28 cellular contexts compared by ENCODE assay signal in the genomic region with DNA sequence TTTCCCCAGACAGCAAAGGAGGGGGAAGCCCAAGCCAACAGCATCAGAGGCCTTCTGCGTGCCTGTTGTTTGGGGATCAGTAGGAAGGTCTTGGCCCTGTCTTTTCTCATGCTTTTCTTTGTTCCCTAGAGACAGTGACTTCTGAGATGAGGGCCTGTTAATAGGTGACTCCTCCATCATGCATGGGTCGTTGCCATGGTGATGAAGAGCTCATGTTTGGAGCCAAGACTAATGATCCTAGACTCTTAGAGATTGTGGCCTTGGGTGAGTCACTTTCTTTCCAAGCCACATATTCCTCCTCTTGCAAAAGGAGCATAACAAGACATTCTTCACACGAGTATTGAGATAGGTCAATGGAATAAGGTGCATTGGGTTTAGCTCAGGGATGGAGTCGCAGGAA.
DNase-seq lines count a peak whose midpoint lies in the region; ATAC-seq, FAIRE-seq and TF ChIP-seq lines count a peak whose summit lies in the region.
"Had no signal": no experiment of that assay in that cellular context is flagged by ENCODE, and none has a peak within 500 bp of the region (broad histone marks: within the 10 kb centered on the region; RNA-seq: fewer than 3 reads in every experiment).

No MANE protein-coding gene starts in this region.

- H3K4me3 Mint-ChIP-seq in activated naive CD8-positive, alpha-beta T cell treated with anti-CD3 and anti-CD28 coated beads, Interleukin-2, amount 50 U/mL, for 24 hours: no peak overlapping the region
- H3K4me3 Mint-ChIP-seq in activated naive CD8-positive, alpha-beta T cell treated with anti-CD3 and anti-CD28 coated beads for 36 hours: no peak overlapping the region
- H3K4me3 Mint-ChIP-seq: activated T-cell treated with anti-CD3 and anti-CD28 coated beads, Interleukin-2, amount 50 U/mL, for 4 hours; memory B cell had no signal

- no peak overlapping the region for H3K27ac Mint-ChIP-seq in activated naive CD8-positive, alpha-beta T cell treated with anti-CD3 and anti-CD28 coated beads, Interleukin-2, amount 50 U/mL, for 24 hours
- H3K27ac Mint-ChIP-seq in activated naive CD8-positive, alpha-beta T cell treated with anti-CD3 and anti-CD28 coated beads for 36 hours: no peak overlapping the region
- H3K27ac Mint-ChIP-seq: memory B cell had no signal

- CTCF ChIA-PET in K562 (lab: Yijun Ruan, JAX; ENCODE audit: low intra/inter-chr PET ratio): no interaction called here

- peak; percentile 33 for ATAC-seq in activated naive CD8-positive, alpha-beta T cell treated with anti-CD3 and anti-CD28 coated beads, Interleukin-2, amount 50 U/mL, for 24 hours
- ATAC-seq in K562: no peak
- ATAC-seq in GM21528 (IDR thresholded peaks at IDR 0.05; ENCODE audit: low FRiP score, unreplicated experiment): no peak
- ATAC-seq in left cardiac atrium: no peak
- ATAC-seq: activated T-cell treated with anti-CD3 and anti-CD28 coated beads, Interleukin-2, amount 50 U/mL, for 4 hours; SK-N-SH treated with all-trans-retinoic acid at 6 μM for 48 hours had no signal

- POLR2A ChIA-PET in K562 (lab: Yijun Ruan, JAX): interaction anchor here (0.6 kb wide), 2 partner anchors 13 to 523 kb away, joined by 3 read pairs; no protein-coding TSS in a partner anchor

- no peak overlapping the region for H3K4me3 ChIP-seq in K562
- H3K4me3 ChIP-seq: cardiac muscle cell had no signal

- TF ChIP-seq CTCF in K562 (IDR thresholded peaks at IDR 0.05 in 2 of 3, conservative IDR thresholded peaks at IDR 0.05 in 1 of 3; ENCODE audit: insufficient read depth in 2 of 3, low read depth in 1 of 3, low read length in 3 of 3): no peak

- no peaks in the 10 kb centered on the region for H3K36me3 Mint-ChIP-seq in activated naive CD8-positive, alpha-beta T cell treated with anti-CD3 and anti-CD28 coated beads, Interleukin-2, amount 50 U/mL, for 24 hours (ENCODE audit: low read depth)
- no peaks in the 10 kb centered on the region for H3K36me3 Mint-ChIP-seq in activated naive CD8-positive, alpha-beta T cell treated with anti-CD3 and anti-CD28 coated beads for 36 hours
- H3K36me3 Mint-ChIP-seq: memory B cell, naive B cell had no signal

- H3K79me2 ChIP-seq in K562 (ENCODE audit: control insufficient read depth, insufficient read depth, low read length): no peaks in the 10 kb centered on the region

- H3K9me1 ChIP-seq in K562 (ENCODE audit: control insufficient read depth, insufficient read depth, low read length): no peaks in the 10 kb centered on the region

- peaks cover 4% of the 10 kb centered on the region for H3K9me3 Mint-ChIP-seq in activated naive CD8-positive, alpha-beta T cell treated with anti-CD3 and anti-CD28 coated beads, Interleukin-2, amount 50 U/mL, for 24 hours
- H3K9me3 Mint-ChIP-seq in activated naive CD8-positive, alpha-beta T cell treated with anti-CD3 and anti-CD28 coated beads for 36 hours: no peaks in the 10 kb centered on the region
- H3K9me3 Mint-ChIP-seq: activated T-cell treated with anti-CD3 and anti-CD28 coated beads, Interleukin-2, amount 50 U/mL, for 4 hours had no signal

- H3K4me1 Mint-ChIP-seq in activated naive CD8-positive, alpha-beta T cell treated with anti-CD3 and anti-CD28 coated beads, Interleukin-2, amount 50 U/mL, for 24 hours: no peaks in the 10 kb centered on the region
- H3K4me1 Mint-ChIP-seq in activated naive CD8-positive, alpha-beta T cell treated with anti-CD3 and anti-CD28 coated beads for 36 hours: no peaks in the 10 kb centered on the region
- H3K4me1 Mint-ChIP-seq: memory B cell, naive B cell had no signal

- WGBS in K562 (ENCODE audit: insufficient coverage, low coverage, missing lambda C conversion rate): 5% methylated on average over 4 of the region's 4 CpGs

- DNase-seq in activated naive CD8-positive, alpha-beta T cell treated with anti-CD3 and anti-CD28 coated beads, Interleukin-2, amount 50 U/mL, for 24 hours: no peak
- no peak for DNase-seq in activated naive CD8-positive, alpha-beta T cell treated with anti-CD3 and anti-CD28 coated beads for 36 hours
- DNase-seq in K562 (ENCODE audit: extremely low read depth in 1 of 4, low spot score in 3 of 4) (no peak), kidney glomerular epithelial cell (lab: John Stamatoyannopoulos, UW) (peak; percentile 30), stromal cell of bone marrow (ENCODE audit: low read depth) (peak; percentile 18), left cardiac atrium (no peak)
- no peak for DNase-seq in activated CD8-positive, alpha-beta memory T cell treated with anti-CD3 and anti-CD28 coated beads for 24 hours
- DNase-seq: activated CD4-positive, alpha-beta T cell treated with anti-CD3 and anti-CD28 coated beads for 4 hours; activated naive CD4-positive, alpha-beta T cell treated with Interleukin-2 at 50 U/mL for 16 hours; activated T-cell treated with anti-CD3 and anti-CD28 coated beads, Interleukin-2, amount 50 U/mL, for 4 hours; amygdala; cortex of kidney; MV-4-11; naive B cell; NCI-H146; NCI-H2171 treated with DMSO at 0.1 percent for 48 hours; NCI-H526 treated with DMSO at 0.1 percent for 48 hours; occipital lobe; RPMI8226; small intestine; substantia nigra; T-helper 2 cell had no signal

- no peak for TF ChIP-seq RAD21 in K562 (CRISPR knock-in tag; conservative IDR thresholded peaks at IDR 0.05 in 1 of 2, IDR thresholded peaks at IDR 0.05 in 1 of 2)

- peaks cover 6 to 26% of the 10 kb centered on the region in 2 experiments; a peak in 4 of 5 replicates for H3K27me3 ChIP-seq in K562 (ENCODE audit: control insufficient read depth in 2 of 2, insufficient read depth in 2 of 2, low read length in 2 of 2)
- H3K27me3 ChIP-seq: cardiac muscle cell had no signal

- TF ChIP-seq EP300 in K562 (IDR thresholded peaks at IDR 0.05; ENCODE audit: low read length): no peak

- in situ Hi-C loops in K562 (cut with MboI): no loop called here

- no peaks in the 10 kb centered on the region for H3K4me1 ChIP-seq in K562 (replicated peaks in 1 of 2; ENCODE audit: control insufficient read depth in 2 of 2, insufficient read depth in 2 of 2, low read length in 2 of 2)

- no peaks in the 10 kb centered on the region for H3K27me3 Mint-ChIP-seq in activated naive CD8-positive, alpha-beta T cell treated with anti-CD3 and anti-CD28 coated beads, Interleukin-2, amount 50 U/mL, for 24 hours
- peaks cover 7% of the 10 kb centered on the region for H3K27me3 Mint-ChIP-seq in activated naive CD8-positive, alpha-beta T cell treated with anti-CD3 and anti-CD28 coated beads for 36 hours

- no peak overlapping the region for H2AFZ ChIP-seq in K562 (ENCODE audit: low read depth, low read length)

- no peaks in the 10 kb centered on the region for H3K9me3 ChIP-seq in K562 (replicated peaks; ENCODE audit: control insufficient read depth, insufficient read depth, low read depth, low read length)

- BruUV-seq in K562 (replicated peaks; lab: Mats Ljungman, UMichigan): no TSS peak

- H3K27ac ChIP-seq in K562 (ENCODE audit: extremely low read depth, low read depth, low read length): no peak overlapping the region
- H3K27ac ChIP-seq: cardiac muscle cell, KMS-11 had no signal

- H4K20me1 ChIP-seq in K562 (replicated peaks; ENCODE audit: control insufficient read depth, insufficient read depth, low read length): no peaks in the 10 kb centered on the region

- no peaks in the 10 kb centered on the region for H3K36me3 ChIP-seq in K562 (ENCODE audit: control insufficient read depth, insufficient read depth, low read length)
- H3K36me3 ChIP-seq: cardiac muscle cell had no signal

- H3K9ac ChIP-seq in K562 (ENCODE audit: insufficient read depth in 1 of 2, low read depth in 2 of 2, low read length in 2 of 2): no peak overlapping the region
- H3K9ac ChIP-seq: KMS-11 had no signal

- FAIRE-seq in K562 (lab: Jason Lieb, UNC): no peak
- FAIRE-seq: HTR-8/SVneo, small intestine had no signal

- intact Hi-C loops in K562 (cut with micrococcal nuclease): no loop called here
- intact Hi-C loops in left cardiac atrium (cut with DNase I): no loop called here

- TF ChIP-seq POLR2A in K562 (conservative IDR thresholded peaks at IDR 0.05): no peak

- no peak overlapping the region for H3K4me2 ChIP-seq in K562 (ENCODE audit: insufficient read depth, low read length)
- H3K4me2 ChIP-seq: KMS-11 had no signal

TF ChIP-seq in K562, 482 proteins besides CTCF, POLR2A, EP300 and RAD21:
- TF ChIP-seq ZNF184 (CRISPR knock-in tag; IDR thresholded peaks at IDR 0.05) (no peak), RFX1 (IDR thresholded peaks at IDR 0.05) (peak; percentile 83)

Comparison
In these comparisons a context has a peak if more than half of its experiments do, and no peak if none do; other contexts are left out.
1. DNase-seq: peak in kidney glomerular epithelial cell (single experiment) and stromal cell of bone marrow (single experiment); none in activated naive CD8-positive, alpha-beta T cell treated with anti-CD3 and anti-CD28 coated beads, Interleukin-2, amount 50 U/mL, for 24 hours (single experiment), activated naive CD8-positive, alpha-beta T cell treated with anti-CD3 and anti-CD28 coated beads for 36 hours (single experiment), K562 (0 of 4), activated CD8-positive, alpha-beta memory T cell treated with anti-CD3 and anti-CD28 coated beads for 24 hours (single experiment) and left cardiac atrium (single experiment).